In the genomic region with DNA sequence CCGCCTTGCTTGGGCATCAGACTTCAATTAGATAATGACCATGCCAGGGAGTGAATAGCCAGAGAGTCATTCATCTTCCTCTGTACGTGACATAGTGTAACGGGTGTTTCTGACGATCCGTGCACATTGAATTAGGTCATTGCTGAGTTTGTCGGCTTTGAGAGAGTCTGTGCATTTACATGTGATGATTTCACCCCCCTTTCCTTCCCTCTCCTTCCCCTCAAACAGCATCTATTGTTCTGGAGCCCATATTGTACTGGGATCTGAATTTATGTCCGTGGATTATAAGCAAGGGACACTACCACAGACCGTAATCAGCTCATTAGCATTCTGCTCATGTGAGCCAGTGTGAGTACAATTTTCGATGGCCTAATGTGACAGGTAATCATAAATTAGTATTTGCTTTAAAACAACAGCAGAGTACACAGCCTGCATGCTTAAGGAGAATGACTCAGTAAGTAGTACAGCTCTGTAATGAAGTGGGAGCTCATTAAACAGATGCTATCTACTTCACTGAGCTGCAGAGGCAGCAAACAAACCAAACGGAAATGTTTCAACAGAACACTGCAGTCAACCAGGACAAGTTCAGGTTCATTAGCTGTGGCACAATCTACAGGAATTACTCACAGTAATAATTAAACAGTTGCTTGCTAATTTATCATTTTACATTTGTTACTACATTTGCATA, we compare ENCODE assay signal across 8 cellular contexts.
DNase-seq lines count a peak whose midpoint lies in the region; ATAC-seq and TF ChIP-seq lines count a peak whose summit lies in the region.

No MANE protein-coding gene starts in this region.

- no peaks in the 10 kb centered on the region for H3K27me3 ChIP-seq in CD8-positive, alpha-beta memory T cell (ENCODE audit: insufficient read depth, low read length, poor library complexity, severe bottlenecking)

- no peaks in the 10 kb centered on the region for H3K36me3 ChIP-seq in CD8-positive, alpha-beta memory T cell (ENCODE audit: insufficient read depth, low read length)

- no peak overlapping the region for H3K27ac ChIP-seq in CD8-positive, alpha-beta memory T cell (ENCODE audit: low read depth, low read length)

- H3K36me3 Mint-ChIP-seq in CD8-positive, alpha-beta memory T cell, result no peaks in the 10 kb centered on the region

- H3K27ac Mint-ChIP-seq in CD8-positive, alpha-beta memory T cell, result no peak overlapping the region

- peak; percentile 10 for DNase-seq in NK-92 treated with Interleukin-12 subunit alpha and Interleukin-12 subunit beta, amount 100 ng/mL, for 24 hours (lab: John Stamatoyannopoulos, UW)
- DNase-seq in NK-92 (lab: John Stamatoyannopoulos, UW; ENCODE audit: unreplicated experiment) (no peak), NCI-H526 treated with DMSO at 0.1 percent for 48 hours (lab: John Stamatoyannopoulos, UW) (peak; percentile 55), epithelial cell of proximal tubule (ENCODE audit: low read depth) (peak; percentile 97), retina (peak; percentile 87)
- no peak for DNase-seq in CD8-positive, alpha-beta memory T cell
- no peak for DNase-seq in activated CD4-positive, alpha-beta T cell treated with anti-CD3 and anti-CD28 coated beads for 4 hours

- no peaks in the 10 kb centered on the region for H3K4me1 Mint-ChIP-seq in CD8-positive, alpha-beta memory T cell

- H3K4me1 ChIP-seq in CD8-positive, alpha-beta memory T cell (ENCODE audit: insufficient read depth, low read length), result no peaks in the 10 kb centered on the region

- H3K4me3 Mint-ChIP-seq in CD8-positive, alpha-beta memory T cell, result no peak overlapping the region

- peaks cover 0 to 12% (median 0%) of the 10 kb centered on the region in 5 donors for H3K9me3 Mint-ChIP-seq in CD8-positive, alpha-beta memory T cell

- no peaks in the 10 kb centered on the region for H3K27me3 Mint-ChIP-seq in CD8-positive, alpha-beta memory T cell

- H3K9me3 ChIP-seq in CD8-positive, alpha-beta memory T cell (ENCODE audit: low read length), result no peaks in the 10 kb centered on the region

- ATAC-seq in GM21529 (IDR thresholded peaks at IDR 0.05; ENCODE audit: unreplicated experiment), result no peak

- POLR2A ChIA-PET in CD8-positive, alpha-beta memory T cell (lab: Charles Lee), result no interaction called here

- TF ChIP-seq CTCF in epithelial cell of proximal tubule (conservative IDR thresholded peaks at IDR 0.05; ENCODE audit: low read depth, low read length), result no peak

- CTCF ChIA-PET in CD8-positive, alpha-beta memory T cell (lab: Charles Lee), result no interaction called here

- H3K4me3 ChIP-seq in epithelial cell of proximal tubule (ENCODE audit: low read depth, low read length), result peak overlapping the region; percentile 35
- H3K4me3 ChIP-seq in CD8-positive, alpha-beta memory T cell (ENCODE audit: low read length), result no peak overlapping the region

Comparison
In these comparisons a context has a peak if more than half of its experiments do, and no peak if none do; other contexts are left out.
1. DNase-seq: peak in NK-92 treated with Interleukin-12 subunit alpha and Interleukin-12 subunit beta, amount 100 ng/mL, for 24 hours (single experiment), NCI-H526 treated with DMSO at 0.1 percent for 48 hours (single experiment), epithelial cell of proximal tubule (single experiment) and retina (single experiment); none in NK-92 (single experiment), CD8-positive, alpha-beta memory T cell (0 of 5) and activated CD4-positive, alpha-beta T cell treated with anti-CD3 and anti-CD28 coated beads for 4 hours (0 of 2).